ENCODE assay signal across 8 cellular contexts in the genomic region with DNA sequence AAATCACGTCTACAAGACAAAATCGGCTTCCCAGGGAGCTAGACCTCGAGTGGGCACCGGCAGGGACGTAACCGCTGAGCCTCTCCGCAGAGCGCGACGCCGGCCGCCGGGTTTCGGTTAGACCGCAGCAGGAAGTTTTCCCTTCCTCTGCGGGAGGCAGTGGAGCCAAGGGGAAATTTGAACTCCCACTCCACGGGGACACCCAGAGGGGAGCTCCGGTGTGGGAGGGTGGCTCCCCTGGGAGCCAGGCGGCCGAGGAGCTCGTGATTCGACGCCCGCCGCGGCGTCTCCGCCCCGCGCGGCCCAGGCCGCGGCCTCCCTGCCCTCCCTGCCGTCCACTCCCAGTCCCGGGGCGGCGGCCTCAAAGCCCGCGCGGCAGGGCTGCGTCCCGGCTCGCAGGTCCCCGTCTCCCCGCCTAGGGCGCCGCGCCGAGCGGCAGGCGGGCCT. TPM values are rescaled to one million over a fixed set of nuclear protein-coding genes. Genes with fewer than 3 reads are reported as not detected.
DNase-seq lines count a peak whose midpoint lies in the region; ATAC-seq lines count a peak whose summit lies in the region.

No MANE protein-coding gene starts in this region.

- no peaks in the 10 kb centered on the region for H3K36me3 ChIP-seq in HUES48 (ENCODE audit: control insufficient read depth, insufficient read depth, low read length)

- peak overlapping the region; percentile 84 for H3K9ac ChIP-seq in HUES48 (ENCODE audit: low read depth, low read length)

- DNase-seq in GM04504 (ENCODE audit: low read depth): peak; percentile 57
- peak; percentile 45 for DNase-seq in T-helper 22 cell (ENCODE audit: low read depth)
- peak; percentile 31 to 78 for DNase-seq in dermis microvascular lymphatic vessel endothelial cell (ENCODE audit: low read depth in 2 of 2)
- DNase-seq in memory B cell (ENCODE audit: low spot score in 2 of 2): peak in 1 of 2 donors; percentile 47
- peak; percentile 78 for DNase-seq in stimulated activated naive B cell treated with anti-CD40 and anti-IgM and Interleukin-4, amounts not matched to agents 10 μg/mL and 1 μg/mL and 100 μg/mL, for 72 hours
- DNase-seq in NOMO-1 treated with DMSO at 0.1 percent for 48 hours (lab: John Stamatoyannopoulos, UW; ENCODE audit: unreplicated experiment): no peak

- H3K4me3 ChIP-seq in HUES48 (ENCODE audit: low read depth, low read length): peak overlapping the region; percentile 96

- ATAC-seq in GM21528 (IDR thresholded peaks at IDR 0.05; ENCODE audit: low FRiP score, unreplicated experiment) (peak; percentile 40), memory B cell (ENCODE audit: low read depth) (peak; percentile 14)
- ATAC-seq in stimulated activated naive B cell treated with anti-CD40 and anti-IgM and Interleukin-4, amounts not matched to agents 10 μg/mL and 1 μg/mL and 100 μg/mL, for 72 hours (replicated peaks): peak; percentile 57

- peaks cover 9% of the 10 kb centered on the region for H3K36me3 Mint-ChIP-seq in memory B cell
- H3K36me3 Mint-ChIP-seq in stimulated activated naive B cell treated with anti-CD40 and anti-IgM and Interleukin-4, amounts not matched to agents 10 μg/mL and 1 μg/mL and 100 μg/mL, for 72 hours: peaks cover 16 to 21% of the 10 kb centered on the region in 2 donors

- peak overlapping the region; percentile 99 for H3K27ac Mint-ChIP-seq in memory B cell
- H3K27ac Mint-ChIP-seq in stimulated activated naive B cell treated with anti-CD40 and anti-IgM and Interleukin-4, amounts not matched to agents 10 μg/mL and 1 μg/mL and 100 μg/mL, for 72 hours: peak overlapping the region; percentile 97

- no peaks in the 10 kb centered on the region for H3K27me3 Mint-ChIP-seq in memory B cell
- H3K27me3 Mint-ChIP-seq in stimulated activated naive B cell treated with anti-CD40 and anti-IgM and Interleukin-4, amounts not matched to agents 10 μg/mL and 1 μg/mL and 100 μg/mL, for 72 hours: no peaks in the 10 kb centered on the region

- H3K27me3 ChIP-seq in HUES48 (ENCODE audit: control insufficient read depth, insufficient read depth, low read length): peaks cover 3% of the 10 kb centered on the region; the same call in 1 of the 2 replicates

- peaks cover 43% of the 10 kb centered on the region for H3K4me1 Mint-ChIP-seq in memory B cell
- H3K4me1 Mint-ChIP-seq in stimulated activated naive B cell treated with anti-CD40 and anti-IgM and Interleukin-4, amounts not matched to agents 10 μg/mL and 1 μg/mL and 100 μg/mL, for 72 hours: peaks cover 37 to 68% of the 10 kb centered on the region in 2 donors

- peak overlapping the region; percentile 91 for H3K27ac ChIP-seq in HUES48 (ENCODE audit: low read depth, low read length)

- H3K4me3 Mint-ChIP-seq in memory B cell: peak overlapping the region; percentile 95
- H3K4me3 Mint-ChIP-seq in stimulated activated naive B cell treated with anti-CD40 and anti-IgM and Interleukin-4, amounts not matched to agents 10 μg/mL and 1 μg/mL and 100 μg/mL, for 72 hours: peak overlapping the region; percentile 95

- no peaks in the 10 kb centered on the region for H3K9me3 ChIP-seq in HUES48 (ENCODE audit: control insufficient read depth, insufficient read depth, low read length)

- H3K4me1 ChIP-seq in HUES48 (ENCODE audit: control insufficient read depth, insufficient read depth, low read length): peaks cover 34% of the 10 kb centered on the region

- H3K9me3 Mint-ChIP-seq in memory B cell: no peaks in the 10 kb centered on the region
- no peaks in the 10 kb centered on the region for H3K9me3 Mint-ChIP-seq in stimulated activated naive B cell treated with anti-CD40 and anti-IgM and Interleukin-4, amounts not matched to agents 10 μg/mL and 1 μg/mL and 100 μg/mL, for 72 hours

RNA-seq across cellular contexts. Expression of a gene that starts 0.4 kb away (rescaled TPM):
- total RNA-seq in dermis microvascular lymphatic vessel endothelial cell: 70.1 and 87.7 TPM in 2 replicates
